8 cellular contexts compared by ENCODE assay signal in genomic region chr16:12260647-12261262, GRCh38.
DNase-seq lines count a peak whose midpoint lies in the region; ATAC-seq and TF ChIP-seq lines count a peak whose summit lies in the region.

No MANE protein-coding gene starts in this region.

- H3K4ac ChIP-seq in neuronal stem cell (ENCODE audit: low read length) = no peak overlapping the region

- no peaks in the 10 kb centered on the region for H3K27me3 ChIP-seq in neuronal stem cell (ENCODE audit: control insufficient read depth in 3 of 3, insufficient read depth in 3 of 3, low read depth in 1 of 3, low read length in 3 of 3)

- POLR2A ChIA-PET in HEK293T (lab: Yijun Ruan, JAX) = no interaction called here

- no peak overlapping the region for H3K23ac ChIP-seq in neuronal stem cell (ENCODE audit: low read depth, low read length, poor library complexity)

- no peak overlapping the region for H2BK5ac ChIP-seq in neuronal stem cell (ENCODE audit: low read length)

- no peak overlapping the region for H4K91ac ChIP-seq in neuronal stem cell (ENCODE audit: low read depth, low read length, poor library complexity)

- no peak overlapping the region for H2BK120ac ChIP-seq in neuronal stem cell (ENCODE audit: low read depth, low read length)

- peak overlapping the region; percentile 29 for H3K18ac ChIP-seq in neuronal stem cell (ENCODE audit: low read length)

- H3K27ac ChIP-seq in neuronal stem cell (replicated peaks; ENCODE audit: low read length) = no peak overlapping the region

- H4K8ac ChIP-seq in neuronal stem cell (ENCODE audit: low read depth, low read length) = no peak overlapping the region

- no peak overlapping the region for H2AFZ ChIP-seq in neuronal stem cell (ENCODE audit: low read length)

- H3K9me3 ChIP-seq in neuronal stem cell (replicated peaks in 1 of 2; ENCODE audit: control insufficient read depth in 2 of 2, insufficient read depth in 1 of 2, low read depth in 1 of 2, low read length in 2 of 2) = no peaks in the 10 kb centered on the region

- DNase-seq in HEK293T (ENCODE audit: extremely low spot score) (peak; percentile 72), SHP77 treated with DMSO at 0.1 percent for 48 hours (lab: John Stamatoyannopoulos, UW) (peak; percentile 49), fibroblast of villous mesenchyme (ENCODE audit: low read depth) (peak; percentile 7), neuronal stem cell (ENCODE audit: low spot score) (no peak), RPMI8226 (no peak), NCI-H82 (lab: John Stamatoyannopoulos, UW) (no peak)

- no peak for TF ChIP-seq CTCF in fibroblast of villous mesenchyme (IDR thresholded peaks at IDR 0.05; ENCODE audit: insufficient read depth, low read depth, low read length)

- no peak for ATAC-seq in GM19452 (IDR thresholded peaks at IDR 0.05; ENCODE audit: unreplicated experiment)
- no peak for ATAC-seq in HG02759 (IDR thresholded peaks at IDR 0.05; ENCODE audit: unreplicated experiment)

- no CpG with 5 or more reads among the region's 31 CpGs for WGBS in neuronal stem cell (ENCODE audit: extremely low coverage in 2 of 2, insufficient read length in 2 of 2, insufficient replicate concordance in 1 of 2), 2 donors

- CTCF ChIA-PET in HEK293T (lab: Yijun Ruan, JAX) = interaction anchor here (0.6 to 2.3 kb wide), 8 partner anchors 10 to 211 kb away, joined by 3 to 24 read pairs (median 4); no protein-coding TSS in a partner anchor

- H2AK5ac ChIP-seq in neuronal stem cell (ENCODE audit: low read depth, low read length) = no peak overlapping the region

- no peaks in the 10 kb centered on the region for H3K36me3 ChIP-seq in neuronal stem cell (replicated peaks in 1 of 2; ENCODE audit: control insufficient read depth in 2 of 2, insufficient read depth in 2 of 2, low read length in 2 of 2)

- H3K4me1 ChIP-seq in neuronal stem cell (ENCODE audit: control insufficient read depth in 2 of 2, insufficient read depth in 1 of 2, low read depth in 1 of 2, low read length in 2 of 2) = peaks cover 12 to 28% of the 10 kb centered on the region in 2 donors

- no peak overlapping the region for H3K4me2 ChIP-seq in neuronal stem cell (ENCODE audit: insufficient read depth, low read length, poor library complexity, severe bottlenecking)

- no peak overlapping the region for H3K9ac ChIP-seq in neuronal stem cell (ENCODE audit: low read depth, low read length, poor library complexity)

- no peak overlapping the region for H3K14ac ChIP-seq in neuronal stem cell (ENCODE audit: low read length)

- no peak overlapping the region for H2BK12ac ChIP-seq in neuronal stem cell (ENCODE audit: low read length)

- no peak overlapping the region for H2BK15ac ChIP-seq in neuronal stem cell (ENCODE audit: low read length)

- no peak overlapping the region for H3K4me3 ChIP-seq in fibroblast of villous mesenchyme (ENCODE audit: low read depth, low read length)
- no peak overlapping the region for H3K4me3 ChIP-seq in neuronal stem cell (ENCODE audit: low read length in 2 of 2)

- no peaks in the 10 kb centered on the region for H3K79me1 ChIP-seq in neuronal stem cell (ENCODE audit: low read depth, low read length)

TF ChIP-seq in HEK293T, 16 proteins besides CTCF, POLR2A, EP300 and RAD21:
- TF ChIP-seq NFRKB (IDR thresholded peaks at IDR 0.05) = no peak
- no peak for TF ChIP-seq SP1 (IDR thresholded peaks at IDR 0.05)
- TF ChIP-seq L3MBTL2 (conservative IDR thresholded peaks at IDR 0.05) = no peak
- TF ChIP-seq TARDBP (IDR thresholded peaks at IDR 0.05) = no peak
- no peak for TF ChIP-seq SUZ12 (IDR thresholded peaks at IDR 0.05)
- no peak for TF ChIP-seq CTBP1 (IDR thresholded peaks at IDR 0.05; ENCODE audit: borderline replicate concordance)
- no peak for TF ChIP-seq LEF1 (IDR thresholded peaks at IDR 0.05; ENCODE audit: borderline replicate concordance)
- no peak for TF ChIP-seq ELF4 (IDR thresholded peaks at IDR 0.05)
- TF ChIP-seq BHLHE40 (IDR thresholded peaks at IDR 0.05; ENCODE audit: borderline replicate concordance) = no peak
- no peak for TF ChIP-seq HDGF (IDR thresholded peaks at IDR 0.05; ENCODE audit: borderline replicate concordance)

Comparison
In these comparisons a context has a peak if more than half of its experiments do, and no peak if none do; other contexts are left out.
1. DNase-seq: peak in HEK293T (single experiment), SHP77 treated with DMSO at 0.1 percent for 48 hours (single experiment) and fibroblast of villous mesenchyme (single experiment); none in neuronal stem cell (single experiment), RPMI8226 (single experiment) and NCI-H82 (single experiment).